14 cellular contexts compared by ENCODE assay signal in genomic region chr10:117418121-117418520, GRCh38.
"Had no signal": no experiment of that assay in that cellular context is flagged by ENCODE, and none has a peak within 500 bp of the region (broad histone marks: within the 10 kb centered on the region; RNA-seq: fewer than 3 reads in every experiment).

No MANE protein-coding gene starts in this region.

- H3K27ac ChIP-seq: coronary artery, gastroesophageal sphincter, heart left ventricle, lower lobe of right lung had no signal

- H3K36me3 ChIP-seq: gastroesophageal sphincter, heart left ventricle, lower lobe of right lung had no signal

- H3K9me3 ChIP-seq: lower lobe of right lung had no signal

- H3K4me1 ChIP-seq: gastroesophageal sphincter, heart left ventricle, lower lobe of right lung had no signal

- DNase-seq: activated CD4-positive, alpha-beta memory T cell treated with anti-CD3 and anti-CD28 coated beads for 36 hours; activated CD4-positive, alpha-beta T cell treated with anti-CD3 and anti-CD28 coated beads for 36 hours; activated naive CD4-positive, alpha-beta T cell; activated naive CD8-positive, alpha-beta T cell treated with anti-CD3 and anti-CD28 coated beads for 36 hours; amygdala; heart left ventricle; lower lobe of right lung; nucleus accumbens; posterior cingulate gyrus; retina; stimulated activated CD8-positive, alpha-beta memory T cell treated with anti-CD3 and anti-CD28 coated beads, Interleukin-4, amount 100 ng/mL, for 48 hours; stimulated activated naive CD4-positive, alpha-beta T cell had no signal

- H3K4me3 ChIP-seq: coronary artery, gastroesophageal sphincter, heart left ventricle, lower lobe of right lung had no signal
